In genomic region chr14:76768201-76768656, GRCh38 we compare ENCODE assay signal across 10 cellular contexts. TPM values are rescaled to one million over a fixed set of nuclear protein-coding genes. Genes with fewer than 3 reads are reported as not detected.
A peak's percentile ranks its signal among the peaks of the same experiment; 100 is the strongest.
DNase-seq lines count a peak whose midpoint lies in the region; ATAC-seq lines count a peak whose summit lies in the region.
"Had no signal": no experiment of that assay in that cellular context is flagged by ENCODE, and none has a peak within 500 bp of the region (broad histone marks: within the 10 kb centered on the region; RNA-seq: fewer than 3 reads in every experiment).

No MANE protein-coding gene starts in this region.

- H3K9me3 ChIP-seq in naive thymus-derived CD4-positive, alpha-beta T cell (ENCODE audit: control insufficient read depth in 2 of 3, low read length in 3 of 3), result no peaks in the 10 kb centered on the region
- H3K9me3 ChIP-seq: SJSA1 had no signal

- no peaks in the 10 kb centered on the region for H3K9me3 Mint-ChIP-seq in naive thymus-derived CD4-positive, alpha-beta T cell

- intact Hi-C loops in naive thymus-derived CD4-positive, alpha-beta T cell (cut with micrococcal nuclease), result loop anchor here in 1 of 2 donors (1.0 to 10.0 kb wide), 3 partner anchors 14 to 613 kb away; partner anchors contain the start of genes ANGEL1 and GPATCH2L

- peak overlapping the region in 7 of 10 donors; percentile 48 to 69 (median 57) for H3K4me3 Mint-ChIP-seq in naive thymus-derived CD4-positive, alpha-beta T cell

- H3K27me3 ChIP-seq in naive thymus-derived CD4-positive, alpha-beta T cell (ENCODE audit: control insufficient read depth in 2 of 2, insufficient read depth in 2 of 2, low read length in 2 of 2), result no peaks in the 10 kb centered on the region

- no peaks in the 10 kb centered on the region for H3K36me3 ChIP-seq in naive thymus-derived CD4-positive, alpha-beta T cell (ENCODE audit: control insufficient read depth in 2 of 3, insufficient read depth in 3 of 3, low read length in 3 of 3)
- H3K36me3 ChIP-seq: SJSA1 had no signal

- H3K4me1 Mint-ChIP-seq in naive thymus-derived CD4-positive, alpha-beta T cell, result peaks cover 0 to 38% (median 6%) of the 10 kb centered on the region in 7 donors

- no peaks in the 10 kb centered on the region for H3K36me3 Mint-ChIP-seq in naive thymus-derived CD4-positive, alpha-beta T cell

- ATAC-seq in GM19438 (IDR thresholded peaks at IDR 0.05; ENCODE audit: low read depth, unreplicated experiment), result peak; percentile 84
- ATAC-seq in HG03457 (IDR thresholded peaks at IDR 0.05; ENCODE audit: unreplicated experiment), result peak; percentile 81
- ATAC-seq in activated CD4-positive, CD25-positive, alpha-beta regulatory T cell treated with anti-CD3 and anti-CD28 coated beads, Interleukin-2, amount 50 U/mL, for 24 hours, result peak; percentile 97 to 99
- peak; percentile 98 for ATAC-seq in naive thymus-derived CD4-positive, alpha-beta T cell

- peak overlapping the region in 8 of 9 donors; percentile 50 to 81 (median 70) for H3K27ac Mint-ChIP-seq in naive thymus-derived CD4-positive, alpha-beta T cell

- no peak overlapping the region for H3K4me3 ChIP-seq in naive thymus-derived CD4-positive, alpha-beta T cell (ENCODE audit: low read length)
- H3K4me3 ChIP-seq: SJSA1 had no signal

- CTCF ChIA-PET in naive thymus-derived CD4-positive, alpha-beta T cell (lab: Charles Lee), result no interaction called here

- peak overlapping the region; percentile 23 for H3K27ac ChIP-seq in naive thymus-derived CD4-positive, alpha-beta T cell (ENCODE audit: low read depth, low read length)
- H3K27ac ChIP-seq in substantia nigra (ENCODE audit: low read depth, low read length, poor library complexity, severe bottlenecking), result peak overlapping the region; percentile 55
- H3K27ac ChIP-seq: SJSA1 had no signal

- H3K4me1 ChIP-seq in naive thymus-derived CD4-positive, alpha-beta T cell (ENCODE audit: control insufficient read depth in 2 of 2, insufficient read depth in 2 of 2, low read length in 2 of 2), result peaks cover 8 to 16% of the 10 kb centered on the region in 2 donors

- POLR2A ChIA-PET in naive thymus-derived CD4-positive, alpha-beta T cell (lab: Charles Lee), result no interaction called here

- DNase-seq in dermis microvascular lymphatic vessel endothelial cell (ENCODE audit: low read depth in 2 of 2) (peak; percentile 15 to 66), substantia nigra (lab: John Stamatoyannopoulos, UW) (peak in 33 of 49 donors; percentile 25 to 76 (median 57)), NK-92 (lab: John Stamatoyannopoulos, UW; ENCODE audit: unreplicated experiment) (no peak), cerebellum (ENCODE audit: low spot score) (no peak)
- DNase-seq in naive thymus-derived CD4-positive, alpha-beta T cell, result peak in 8 of 9 donors; percentile 28 to 74 (median 58)

- peaks cover 0 to 25% (median 0%) of the 10 kb centered on the region in 5 donors for H3K27me3 Mint-ChIP-seq in naive thymus-derived CD4-positive, alpha-beta T cell

RNA-seq across cellular contexts. Expression of gene VASH1, which starts 7.0 kb away (rescaled TPM):
- 6.3 and 9.0 TPM in 2 replicates for total RNA-seq in dermis microvascular lymphatic vessel endothelial cell
- 10 to 100 TPM in 1 of 5 experiments, 1 to 10 TPM in 4; 1.1 to 18.2 (median 5.6) TPM for total RNA-seq in naive thymus-derived CD4-positive, alpha-beta T cell
- polyA plus RNA-seq in naive thymus-derived CD4-positive, alpha-beta T cell, result under 1 TPM; 0.52 to 0.54 TPM
- total RNA-seq in cerebellum, result 35.5 TPM

RNA-seq across cellular contexts. Expression of gene ANGEL1, which starts 44.5 kb away (rescaled TPM):
- total RNA-seq in dermis microvascular lymphatic vessel endothelial cell (4.0 and 5.2 TPM in 2 replicates), cerebellum (17.7 TPM)
- total RNA-seq in naive thymus-derived CD4-positive, alpha-beta T cell, result 10 to 100 TPM; 14.5 to 37.6 (median 19.9) TPM
- polyA plus RNA-seq in naive thymus-derived CD4-positive, alpha-beta T cell, result 10 to 100 TPM; 28.3 to 28.9 TPM

RNA-seq across cellular contexts. Expression of gene LRRC74A, which starts 58.0 kb away (rescaled TPM):
- total RNA-seq in dermis microvascular lymphatic vessel endothelial cell, result not detected in 2 replicates
- total RNA-seq in naive thymus-derived CD4-positive, alpha-beta T cell, result not detected
- not detected for polyA plus RNA-seq in naive thymus-derived CD4-positive, alpha-beta T cell
- not detected for total RNA-seq in cerebellum
- total RNA-seq: renal cortical epithelial cell, SJSA1 had no signal

Comparison
In these comparisons a context has a peak if more than half of its experiments do, and no peak if none do; other contexts are left out.
1. DNase-seq: peak in dermis microvascular lymphatic vessel endothelial cell (2 of 2), naive thymus-derived CD4-positive, alpha-beta T cell (8 of 9) and substantia nigra (33 of 49); none in NK-92 (single experiment) and cerebellum (single experiment).
2. Peak in every context shown above with its lines, with median percentiles within 50 percentile points of each other: ATAC-seq.